24 cellular contexts compared by ENCODE assay signal in genomic region chr4:80094191-80094590, GRCh38.
"Had no signal": no experiment of that assay in that cellular context is flagged by ENCODE, and none has a peak within 500 bp of the region (broad histone marks: within the 10 kb centered on the region; RNA-seq: fewer than 3 reads in every experiment).

No MANE protein-coding gene starts in this region.

- H3K4me3 ChIP-seq: breast epithelium, esophagus muscularis mucosa, heart right ventricle, mucosa of descending colon, prostate gland, right atrium auricular region, tibial artery had no signal

- H3K4me3 Mint-ChIP-seq: activated B cell treated with CpG ODN at 0.5 μM for 24 hours; activated CD4-positive, alpha-beta memory T cell treated with anti-CD3 and anti-CD28 coated beads, Interleukin-2, amount 10 ng/mL, durations not matched to agents 7 days and 5 days; activated naive CD4-positive, alpha-beta T cell treated with anti-CD3 and anti-CD28 coated beads for 36 hours; activated naive CD8-positive, alpha-beta T cell treated with anti-CD3 and anti-CD28 coated beads, Interleukin-2, amount 50 U/mL, for 24 hours; activated T-cell treated with anti-CD3 and anti-CD28 coated beads, Interleukin-2, amount 50 U/mL, for 4 hours; memory B cell; naive thymus-derived CD4-positive, alpha-beta T cell had no signal

- FAIRE-seq: endothelial cell of umbilical vein had no signal

- H3K4me1 Mint-ChIP-seq: activated B cell treated with CpG ODN at 0.5 μM for 24 hours had no signal

- ATAC-seq: activated naive CD8-positive, alpha-beta T cell treated with anti-CD3 and anti-CD28 coated beads, Interleukin-2, amount 50 U/mL, for 24 hours; activated T-cell treated with anti-CD3 and anti-CD28 coated beads, Interleukin-2, amount 50 U/mL, for 4 hours; heart right ventricle; left ventricle myocardium superior; mucosa of descending colon; naive thymus-derived CD4-positive, alpha-beta T cell; stimulated activated naive CD8-positive, alpha-beta T cell treated with anti-CD3 and anti-CD28 coated beads, Interleukin-15, Interleukin-2, amounts not matched to agents 100 U/mL and 50 U/mL, for 24 hours had no signal

- H3K27ac ChIP-seq: breast epithelium, esophagus muscularis mucosa, heart right ventricle, prostate gland, right atrium auricular region, tibial artery had no signal

- H3K36me3 Mint-ChIP-seq: memory B cell had no signal

- H3K4me1 ChIP-seq: breast epithelium, prostate gland had no signal

- DNase-seq: activated B cell treated with CpG ODN at 0.5 μM for 24 hours; activated CD4-positive, alpha-beta memory T cell treated with anti-CD3 and anti-CD28 coated beads, Interleukin-2, amount 10 ng/mL, durations not matched to agents 7 days and 5 days; activated CD4-positive, alpha-beta T cell treated with anti-CD3 and anti-CD28 coated beads for 4 hours; activated naive CD4-positive, alpha-beta T cell treated with anti-CD3 and anti-CD28 coated beads for 36 hours; activated naive CD8-positive, alpha-beta T cell treated with anti-CD3 and anti-CD28 coated beads, Interleukin-2, amount 50 U/mL, for 24 hours; activated T-cell treated with anti-CD3 and anti-CD28 coated beads, Interleukin-2, amount 50 U/mL, for 4 hours; dermis blood vessel endothelial cell; effector memory CD4-positive, alpha-beta T cell; heart right ventricle; kidney glomerular epithelial cell; left ventricle myocardium superior; mucosa of descending colon; naive thymus-derived CD4-positive, alpha-beta T cell; stimulated activated CD4-positive, alpha-beta T cell treated with anti-CD3 and anti-CD28 coated beads, Interleukin-2, amount 100 ng/mL, for 24 hours; stimulated activated naive CD8-positive, alpha-beta T cell treated with anti-CD3 and anti-CD28 coated beads, Interleukin-15, Interleukin-2, amounts not matched to agents 100 U/mL and 50 U/mL, for 24 hours; substantia nigra; T-helper 9 cell; tibial artery had no signal

- H3K9me3 Mint-ChIP-seq: activated B cell treated with CpG ODN at 0.5 μM for 24 hours; activated naive CD4-positive, alpha-beta T cell treated with anti-CD3 and anti-CD28 coated beads for 36 hours; activated naive CD8-positive, alpha-beta T cell treated with anti-CD3 and anti-CD28 coated beads, Interleukin-2, amount 50 U/mL, for 24 hours; activated T-cell treated with anti-CD3 and anti-CD28 coated beads, Interleukin-2, amount 50 U/mL, for 4 hours had no signal

- H3K27me3 ChIP-seq: breast epithelium, esophagus muscularis mucosa, heart right ventricle, right atrium auricular region, tibial artery had no signal

- H3K36me3 ChIP-seq: breast epithelium, esophagus muscularis mucosa, heart right ventricle, prostate gland, right atrium auricular region, tibial artery had no signal

- H3K9me3 ChIP-seq: breast epithelium, esophagus muscularis mucosa, heart right ventricle, mucosa of descending colon, prostate gland, right atrium auricular region, tibial artery had no signal

- H3K27ac Mint-ChIP-seq: activated B cell treated with CpG ODN at 0.5 μM for 24 hours; activated CD4-positive, alpha-beta memory T cell treated with anti-CD3 and anti-CD28 coated beads, Interleukin-2, amount 10 ng/mL, durations not matched to agents 7 days and 5 days; activated naive CD4-positive, alpha-beta T cell treated with anti-CD3 and anti-CD28 coated beads for 36 hours; activated naive CD8-positive, alpha-beta T cell treated with anti-CD3 and anti-CD28 coated beads, Interleukin-2, amount 50 U/mL, for 24 hours; memory B cell; naive thymus-derived CD4-positive, alpha-beta T cell had no signal
